In genomic region chr18:23995180-23995579, GRCh38 we compare ENCODE assay signal across 15 cellular contexts. TPM values are rescaled to one million over a fixed set of nuclear protein-coding genes. Genes with fewer than 3 reads are reported as not detected.
DNase-seq lines count a peak whose midpoint lies in the region; ATAC-seq and TF ChIP-seq lines count a peak whose summit lies in the region.
"Had no signal": no experiment of that assay in that cellular context is flagged by ENCODE, and none has a peak within 500 bp of the region (broad histone marks: within the 10 kb centered on the region; RNA-seq: fewer than 3 reads in every experiment).

No MANE protein-coding gene starts in this region.

- no peak for DNase-seq in CD4-positive, alpha-beta T cell
- no peak for DNase-seq in T-cell
- peak; percentile 54 for DNase-seq in kidney tubule cell (ENCODE audit: low spot score)
- DNase-seq in lower leg skin (ENCODE audit: low spot score in 2 of 2): no peak
- DNase-seq in activated CD4-positive, CD25-positive, alpha-beta regulatory T cell treated with anti-CD3 and anti-CD28 coated beads, Interleukin-2, amount 50 U/mL, for 72 hours: no peak
- DNase-seq: activated naive CD8-positive, alpha-beta T cell treated with anti-CD3 and anti-CD28 coated beads, Interleukin-2, amount 10 ng/mL, durations not matched to agents 7 days and 5 days; Kasumi-1; left lung had no signal

- ATAC-seq in CD4-positive, alpha-beta T cell (ENCODE audit: poor library complexity): no peak
- ATAC-seq in GM19351 (IDR thresholded peaks at IDR 0.05; ENCODE audit: unreplicated experiment) (peak; percentile 37), T-cell (replicated peaks in 1 of 4) (no peak), GM21825 (IDR thresholded peaks at IDR 0.05; ENCODE audit: unreplicated experiment) (no peak), HG03039 (IDR thresholded peaks at IDR 0.05; ENCODE audit: unreplicated experiment) (no peak)

- no peak overlapping the region for H3K27ac ChIP-seq in CD4-positive, alpha-beta T cell (ENCODE audit: low read depth, low read length)
- H3K27ac ChIP-seq: body of pancreas, neutrophil had no signal

- 94 to 95% methylated on average over 13 of the region's 13 CpGs for WGBS in lower leg skin, 2 donors

- POLR2A ChIA-PET in CD4-positive, alpha-beta T cell (lab: Charles Lee): interaction anchor here (3.3 kb wide), 1 partner anchor 20 kb away, joined by 33 read pairs; the partner anchor contains the start of gene TTC39C
- POLR2A ChIA-PET in T-cell (lab: Charles Lee): interaction anchor here in 1 of 2 donors (0.7 kb wide), 1 partner anchor 514 kb away, joined by 3 read pairs; no protein-coding TSS in a partner anchor

- CTCF ChIA-PET in CD4-positive, alpha-beta T cell (lab: Charles Lee): no interaction called here
- CTCF ChIA-PET in T-cell (lab: Charles Lee): no interaction called here

- no peak overlapping the region for H3K4me3 Mint-ChIP-seq in CD4-positive, alpha-beta T cell
- peak overlapping the region in 2 of 3 donors; percentile 66 to 68 for H3K4me3 Mint-ChIP-seq in T-cell
- H3K4me3 Mint-ChIP-seq: activated naive CD8-positive, alpha-beta T cell treated with anti-CD3 and anti-CD28 coated beads, Interleukin-2, amount 10 ng/mL, durations not matched to agents 7 days and 5 days had no signal

- H3K9me3 ChIP-seq in CD4-positive, alpha-beta T cell (ENCODE audit: control insufficient read depth, low read length): no peaks in the 10 kb centered on the region
- H3K9me3 ChIP-seq: body of pancreas, left lung, mucosa of descending colon, neutrophil had no signal

- intact Hi-C loops in CD4-positive, alpha-beta T cell (cut with DNase I, micrococcal nuclease): no loop called here
- intact Hi-C loops in lower leg skin (cut with DNase I; ENCODE audit: low total_unique reads): no loop called here

- H3K27me3 Mint-ChIP-seq in CD4-positive, alpha-beta T cell: no peaks in the 10 kb centered on the region
- no peaks in the 10 kb centered on the region for H3K27me3 Mint-ChIP-seq in T-cell
- H3K27me3 Mint-ChIP-seq: activated naive CD8-positive, alpha-beta T cell treated with anti-CD3 and anti-CD28 coated beads, Interleukin-2, amount 10 ng/mL, durations not matched to agents 7 days and 5 days had no signal

- peaks cover 72% of the 10 kb centered on the region for H3K4me1 Mint-ChIP-seq in CD4-positive, alpha-beta T cell (ENCODE audit: low read depth)
- peaks cover 58 to 83% (median 66%) of the 10 kb centered on the region in 3 donors for H3K4me1 Mint-ChIP-seq in T-cell

- peak overlapping the region; percentile 95 for H3K27ac Mint-ChIP-seq in CD4-positive, alpha-beta T cell
- peak overlapping the region; percentile 77 to 88 for H3K27ac Mint-ChIP-seq in T-cell
- H3K27ac Mint-ChIP-seq: activated naive CD8-positive, alpha-beta T cell treated with anti-CD3 and anti-CD28 coated beads, Interleukin-2, amount 10 ng/mL, durations not matched to agents 7 days and 5 days had no signal

- no peak overlapping the region for H3K4me3 ChIP-seq in lower leg skin (ENCODE audit: low read depth, poor library complexity, severe bottlenecking)
- H3K4me3 ChIP-seq: body of pancreas, coronary artery, left lung, mucosa of descending colon had no signal

- H3K36me3 Mint-ChIP-seq in CD4-positive, alpha-beta T cell (ENCODE audit: low read depth): no peaks in the 10 kb centered on the region
- peaks cover under 1% of the 10 kb centered on the region for H3K36me3 Mint-ChIP-seq in T-cell
- H3K36me3 Mint-ChIP-seq: activated naive CD8-positive, alpha-beta T cell treated with anti-CD3 and anti-CD28 coated beads, Interleukin-2, amount 10 ng/mL, durations not matched to agents 7 days and 5 days had no signal

- no peaks in the 10 kb centered on the region for H3K27me3 ChIP-seq in CD4-positive, alpha-beta T cell (ENCODE audit: control insufficient read depth, insufficient read depth, low read length)
- H3K27me3 ChIP-seq: body of pancreas, left lung, neutrophil had no signal

- TF ChIP-seq CTCF in CD4-positive, alpha-beta T cell (IDR thresholded peaks at IDR 0.05): no peak
- no peak for TF ChIP-seq CTCF in lower leg skin (IDR thresholded peaks at IDR 0.05)

- H3K9me3 Mint-ChIP-seq in CD4-positive, alpha-beta T cell: no peaks in the 10 kb centered on the region
- H3K9me3 Mint-ChIP-seq in T-cell: no peaks in the 10 kb centered on the region
- H3K9me3 Mint-ChIP-seq: activated naive CD8-positive, alpha-beta T cell treated with anti-CD3 and anti-CD28 coated beads, Interleukin-2, amount 10 ng/mL, durations not matched to agents 7 days and 5 days had no signal

- no peak for TF ChIP-seq POLR2A in lower leg skin (IDR thresholded peaks at IDR 0.05)

RNA-seq across cellular contexts. Expression of gene TTC39C, which starts 19.4 kb away (rescaled TPM):
- total RNA-seq in CD4-positive, alpha-beta T cell: 10 to 100 TPM; 82.6 to 91.8 TPM
- total RNA-seq in T-cell (100 to 1,000 TPM; 123 to 151 (median 136) TPM), lower leg skin (10 to 100 TPM; 66.6 to 96.7 (median 82.1) TPM)
